Comparison of ENCODE assay signal across 1 cellular context in the genomic region with DNA sequence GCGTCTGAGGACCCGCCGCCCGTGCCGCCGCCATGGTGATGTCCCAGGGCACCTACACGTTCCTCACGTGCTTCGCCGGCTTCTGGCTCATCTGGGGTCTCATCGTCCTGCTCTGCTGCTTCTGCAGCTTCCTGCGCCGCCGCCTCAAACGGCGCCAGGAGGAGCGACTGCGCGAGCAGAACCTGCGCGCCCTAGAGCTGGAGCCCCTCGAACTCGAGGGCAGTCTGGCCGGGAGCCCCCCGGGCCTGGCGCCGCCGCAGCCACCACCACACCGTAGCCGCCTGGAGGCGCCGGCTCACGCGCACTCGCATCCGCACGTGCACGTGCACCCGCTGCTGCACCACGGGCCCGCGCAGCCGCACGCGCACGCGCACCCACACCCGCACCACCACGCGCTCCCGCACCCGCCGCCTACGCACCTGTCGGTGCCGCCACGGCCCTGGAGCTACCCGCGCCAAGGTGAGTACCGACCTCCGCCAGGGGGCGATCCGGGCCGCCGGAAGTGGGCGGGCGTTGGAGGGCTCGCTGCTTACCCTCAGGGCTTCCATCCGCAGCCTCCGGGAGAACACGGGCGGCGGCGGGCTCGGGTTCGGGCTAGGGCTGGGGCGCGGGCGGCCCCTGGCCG.
TF ChIP-seq lines count a peak whose summit lies in the region.

No MANE protein-coding gene starts in this region.

TF ChIP-seq in HEK293, 187 proteins besides CTCF, POLR2A, EP300 and RAD21 (continued from another document and continues in another):
- TF ChIP-seq ZNF548 (tag by site-specific recombination; IDR thresholded peaks at IDR 0.05): no peak
- TF ChIP-seq, protein P1, sequence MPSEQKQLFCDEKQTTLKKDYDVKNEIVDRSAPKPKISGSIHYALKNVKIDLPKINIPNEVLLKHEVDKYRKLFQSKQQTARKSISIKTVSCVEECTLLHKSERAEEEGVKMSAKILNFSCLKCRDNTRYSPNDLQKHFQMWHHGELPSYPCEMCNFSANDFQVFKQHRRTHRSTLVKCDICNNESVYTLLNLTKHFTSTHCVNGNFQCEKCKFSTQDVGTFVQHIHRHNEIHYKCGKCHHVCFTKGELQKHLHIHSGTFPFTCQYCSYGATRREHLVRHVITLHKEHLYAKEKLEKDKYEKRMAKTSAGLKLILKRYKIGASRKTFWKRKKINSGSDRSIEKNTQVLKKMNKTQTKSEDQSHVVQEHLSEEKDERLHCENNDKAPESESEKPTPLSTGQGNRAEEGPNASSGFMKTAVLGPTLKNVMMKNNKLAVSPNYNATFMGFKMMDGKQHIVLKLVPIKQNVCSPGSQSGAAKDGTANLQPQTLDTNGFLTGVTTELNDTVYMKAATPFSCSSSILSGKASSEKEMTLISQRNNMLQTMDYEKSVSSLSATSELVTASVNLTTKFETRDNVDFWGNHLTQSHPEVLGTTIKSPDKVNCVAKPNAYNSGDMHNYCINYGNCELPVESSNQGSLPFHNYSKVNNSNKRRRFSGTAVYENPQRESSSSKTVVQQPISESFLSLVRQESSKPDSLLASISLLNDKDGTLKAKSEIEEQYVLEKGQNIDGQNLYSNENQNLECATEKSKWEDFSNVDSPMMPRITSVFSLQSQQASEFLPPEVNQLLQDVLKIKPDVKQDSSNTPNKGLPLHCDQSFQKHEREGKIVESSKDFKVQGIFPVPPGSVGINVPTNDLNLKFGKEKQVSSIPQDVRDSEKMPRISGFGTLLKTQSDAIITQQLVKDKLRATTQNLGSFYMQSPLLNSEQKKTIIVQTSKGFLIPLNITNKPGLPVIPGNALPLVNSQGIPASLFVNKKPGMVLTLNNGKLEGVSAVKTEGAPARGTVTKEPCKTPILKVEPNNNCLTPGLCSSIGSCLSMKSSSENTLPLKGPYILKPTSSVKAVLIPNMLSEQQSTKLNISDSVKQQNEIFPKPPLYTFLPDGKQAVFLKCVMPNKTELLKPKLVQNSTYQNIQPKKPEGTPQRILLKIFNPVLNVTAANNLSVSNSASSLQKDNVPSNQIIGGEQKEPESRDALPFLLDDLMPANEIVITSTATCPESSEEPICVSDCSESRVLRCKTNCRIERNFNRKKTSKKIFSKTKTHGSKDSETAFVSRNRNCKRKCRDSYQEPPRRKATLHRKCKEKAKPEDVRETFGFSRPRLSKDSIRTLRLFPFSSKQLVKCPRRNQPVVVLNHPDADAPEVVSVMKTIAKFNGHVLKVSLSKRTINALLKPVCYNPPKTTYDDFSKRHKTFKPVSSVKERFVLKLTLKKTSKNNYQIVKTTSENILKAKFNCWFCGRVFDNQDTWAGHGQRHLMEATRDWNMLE (tag by site-specific recombination; conservative IDR thresholded peaks at IDR 0.05; ENCODE audit: low read depth): no peak
- TF ChIP-seq KLF1 (tag by site-specific recombination; IDR thresholded peaks at IDR 0.05): no peak
- TF ChIP-seq ZNF843 (tag by site-specific recombination; IDR thresholded peaks at IDR 0.05): no peak
- TF ChIP-seq ZSCAN16 (tag by site-specific recombination; IDR thresholded peaks at IDR 0.05): no peak
- 0 out of 2 replicates have a peak, but pooled peaks have one; percentile 58 for TF ChIP-seq KLF16 (tag by site-specific recombination; IDR thresholded peaks at IDR 0.05)
- TF ChIP-seq ZNF211 (tag by site-specific recombination; IDR thresholded peaks at IDR 0.05; ENCODE audit: low read depth): no peak
- TF ChIP-seq, protein P2, sequence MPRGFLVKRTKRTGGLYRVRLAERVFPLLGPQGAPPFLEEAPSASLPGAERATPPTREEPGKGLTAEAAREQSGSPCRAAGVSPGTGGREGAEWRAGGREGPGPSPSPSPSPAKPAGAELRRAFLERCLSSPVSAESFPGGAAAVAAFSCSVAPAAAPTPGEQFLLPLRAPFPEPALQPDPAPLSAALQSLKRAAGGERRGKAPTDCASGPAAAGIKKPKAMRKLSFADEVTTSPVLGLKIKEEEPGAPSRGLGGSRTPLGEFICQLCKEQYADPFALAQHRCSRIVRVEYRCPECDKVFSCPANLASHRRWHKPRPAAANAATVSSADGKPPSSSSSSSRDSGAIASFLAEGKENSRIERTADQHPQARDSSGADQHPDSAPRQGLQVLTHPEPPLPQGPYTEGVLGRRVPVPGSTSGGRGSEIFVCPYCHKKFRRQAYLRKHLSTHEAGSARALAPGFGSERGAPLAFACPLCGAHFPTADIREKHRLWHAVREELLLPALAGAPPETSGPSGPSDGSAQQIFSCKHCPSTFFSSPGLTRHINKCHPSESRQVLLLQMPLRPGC (tag by site-specific recombination; IDR thresholded peaks at IDR 0.05): no peak
- no peak for TF ChIP-seq ZNF19 (tag by site-specific recombination; IDR thresholded peaks at IDR 0.05; ENCODE audit: low read depth)
- TF ChIP-seq ZXDB (tag by site-specific recombination; IDR thresholded peaks at IDR 0.05): 0 out of 2 replicates have a peak, but pooled peaks have one; percentile 72
- TF ChIP-seq IKZF3 (tag by site-specific recombination; IDR thresholded peaks at IDR 0.05): peak; percentile 47; the same call in 1 of the 2 replicates
- TF ChIP-seq ZNF138 (tag by site-specific recombination; IDR thresholded peaks at IDR 0.05; ENCODE audit: borderline replicate concordance): no peak
- TF ChIP-seq, protein P3, sequence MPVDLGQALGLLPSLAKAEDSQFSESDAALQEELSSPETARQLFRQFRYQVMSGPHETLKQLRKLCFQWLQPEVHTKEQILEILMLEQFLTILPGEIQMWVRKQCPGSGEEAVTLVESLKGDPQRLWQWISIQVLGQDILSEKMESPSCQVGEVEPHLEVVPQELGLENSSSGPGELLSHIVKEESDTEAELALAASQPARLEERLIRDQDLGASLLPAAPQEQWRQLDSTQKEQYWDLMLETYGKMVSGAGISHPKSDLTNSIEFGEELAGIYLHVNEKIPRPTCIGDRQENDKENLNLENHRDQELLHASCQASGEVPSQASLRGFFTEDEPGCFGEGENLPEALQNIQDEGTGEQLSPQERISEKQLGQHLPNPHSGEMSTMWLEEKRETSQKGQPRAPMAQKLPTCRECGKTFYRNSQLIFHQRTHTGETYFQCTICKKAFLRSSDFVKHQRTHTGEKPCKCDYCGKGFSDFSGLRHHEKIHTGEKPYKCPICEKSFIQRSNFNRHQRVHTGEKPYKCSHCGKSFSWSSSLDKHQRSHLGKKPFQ (tag by site-specific recombination; IDR thresholded peaks at IDR 0.05): no peak
- TF ChIP-seq, protein P4, sequence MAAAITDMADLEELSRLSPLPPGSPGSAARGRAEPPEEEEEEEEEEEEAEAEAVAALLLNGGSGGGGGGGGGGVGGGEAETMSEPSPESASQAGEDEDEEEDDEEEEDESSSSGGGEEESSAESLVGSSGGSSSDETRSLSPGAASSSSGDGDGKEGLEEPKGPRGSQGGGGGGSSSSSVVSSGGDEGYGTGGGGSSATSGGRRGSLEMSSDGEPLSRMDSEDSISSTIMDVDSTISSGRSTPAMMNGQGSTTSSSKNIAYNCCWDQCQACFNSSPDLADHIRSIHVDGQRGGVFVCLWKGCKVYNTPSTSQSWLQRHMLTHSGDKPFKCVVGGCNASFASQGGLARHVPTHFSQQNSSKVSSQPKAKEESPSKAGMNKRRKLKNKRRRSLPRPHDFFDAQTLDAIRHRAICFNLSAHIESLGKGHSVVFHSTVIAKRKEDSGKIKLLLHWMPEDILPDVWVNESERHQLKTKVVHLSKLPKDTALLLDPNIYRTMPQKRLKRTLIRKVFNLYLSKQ (tag by site-specific recombination; IDR thresholded peaks at IDR 0.05; ENCODE audit: borderline replicate concordance): no peak
- no peak for TF ChIP-seq ZNF416 (tag by site-specific recombination; IDR thresholded peaks at IDR 0.05)
- no peak for TF ChIP-seq ZNF394 (tag by site-specific recombination; IDR thresholded peaks at IDR 0.05; ENCODE audit: borderline replicate concordance)
- TF ChIP-seq ZNF621 (tag by site-specific recombination; IDR thresholded peaks at IDR 0.05): no peak
- TF ChIP-seq, protein P5, sequence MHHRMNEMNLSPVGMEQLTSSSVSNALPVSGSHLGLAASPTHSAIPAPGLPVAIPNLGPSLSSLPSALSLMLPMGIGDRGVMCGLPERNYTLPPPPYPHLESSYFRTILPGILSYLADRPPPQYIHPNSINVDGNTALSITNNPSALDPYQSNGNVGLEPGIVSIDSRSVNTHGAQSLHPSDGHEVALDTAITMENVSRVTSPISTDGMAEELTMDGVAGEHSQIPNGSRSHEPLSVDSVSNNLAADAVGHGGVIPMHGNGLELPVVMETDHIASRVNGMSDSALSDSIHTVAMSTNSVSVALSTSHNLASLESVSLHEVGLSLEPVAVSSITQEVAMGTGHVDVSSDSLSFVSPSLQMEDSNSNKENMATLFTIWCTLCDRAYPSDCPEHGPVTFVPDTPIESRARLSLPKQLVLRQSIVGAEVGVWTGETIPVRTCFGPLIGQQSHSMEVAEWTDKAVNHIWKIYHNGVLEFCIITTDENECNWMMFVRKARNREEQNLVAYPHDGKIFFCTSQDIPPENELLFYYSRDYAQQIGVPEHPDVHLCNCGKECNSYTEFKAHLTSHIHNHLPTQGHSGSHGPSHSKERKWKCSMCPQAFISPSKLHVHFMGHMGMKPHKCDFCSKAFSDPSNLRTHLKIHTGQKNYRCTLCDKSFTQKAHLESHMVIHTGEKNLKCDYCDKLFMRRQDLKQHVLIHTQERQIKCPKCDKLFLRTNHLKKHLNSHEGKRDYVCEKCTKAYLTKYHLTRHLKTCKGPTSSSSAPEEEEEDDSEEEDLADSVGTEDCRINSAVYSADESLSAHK (tag by site-specific recombination; IDR thresholded peaks at IDR 0.05): no peak
- no peak for TF ChIP-seq OVOL3 (tag by site-specific recombination; IDR thresholded peaks at IDR 0.05)
- TF ChIP-seq ZBTB17 (tag by site-specific recombination; IDR thresholded peaks at IDR 0.05): peak; percentile 71; the same call in 1 of the 2 replicates
- TF ChIP-seq, protein P6, sequence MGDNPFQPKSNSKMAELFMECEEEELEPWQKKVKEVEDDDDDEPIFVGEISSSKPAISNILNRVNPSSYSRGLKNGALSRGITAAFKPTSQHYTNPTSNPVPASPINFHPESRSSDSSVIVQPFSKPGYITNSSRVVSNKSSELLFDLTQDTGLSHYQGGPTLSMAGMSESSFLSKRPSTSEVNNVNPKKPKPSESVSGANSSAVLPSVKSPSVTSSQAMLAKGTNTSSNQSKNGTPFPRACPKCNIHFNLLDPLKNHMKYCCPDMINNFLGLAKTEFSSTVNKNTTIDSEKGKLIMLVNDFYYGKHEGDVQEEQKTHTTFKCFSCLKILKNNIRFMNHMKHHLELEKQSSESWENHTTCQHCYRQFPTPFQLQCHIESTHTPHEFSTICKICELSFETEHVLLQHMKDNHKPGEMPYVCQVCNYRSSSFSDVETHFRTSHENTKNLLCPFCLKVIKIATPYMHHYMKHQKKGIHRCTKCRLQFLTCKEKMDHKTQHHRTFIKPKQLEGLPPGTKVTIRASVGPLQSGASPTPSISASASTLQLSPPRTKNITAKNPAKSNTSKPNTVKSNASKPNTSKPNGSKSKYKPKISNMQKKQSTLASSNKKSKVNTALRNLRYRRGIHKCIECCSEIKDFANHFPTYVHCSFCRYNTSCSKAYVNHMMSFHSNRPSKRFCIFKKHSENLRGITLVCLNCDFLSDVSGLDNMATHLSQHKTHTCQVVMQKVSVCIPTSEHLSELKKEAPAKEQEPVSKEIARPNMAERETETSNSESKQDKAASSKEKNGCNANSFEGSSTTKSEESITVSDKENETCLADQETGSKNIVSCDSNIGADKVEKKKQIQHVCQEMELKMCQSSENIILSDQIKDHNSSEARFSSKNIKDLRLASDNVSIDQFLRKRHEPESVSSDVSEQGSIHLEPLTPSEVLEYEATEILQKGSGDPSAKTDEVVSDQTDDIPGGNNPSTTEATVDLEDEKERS (tag by site-specific recombination; IDR thresholded peaks at IDR 0.05): no peak
- TF ChIP-seq GFI1B (tag by site-specific recombination; IDR thresholded peaks at IDR 0.05): no peak
- TF ChIP-seq HOXC10 (CRISPR knock-in tag; IDR thresholded peaks at IDR 0.05): no peak
- no peak for TF ChIP-seq ZNF776 (tag by site-specific recombination; IDR thresholded peaks at IDR 0.05; ENCODE audit: borderline replicate concordance)
- TF ChIP-seq, protein P7, sequence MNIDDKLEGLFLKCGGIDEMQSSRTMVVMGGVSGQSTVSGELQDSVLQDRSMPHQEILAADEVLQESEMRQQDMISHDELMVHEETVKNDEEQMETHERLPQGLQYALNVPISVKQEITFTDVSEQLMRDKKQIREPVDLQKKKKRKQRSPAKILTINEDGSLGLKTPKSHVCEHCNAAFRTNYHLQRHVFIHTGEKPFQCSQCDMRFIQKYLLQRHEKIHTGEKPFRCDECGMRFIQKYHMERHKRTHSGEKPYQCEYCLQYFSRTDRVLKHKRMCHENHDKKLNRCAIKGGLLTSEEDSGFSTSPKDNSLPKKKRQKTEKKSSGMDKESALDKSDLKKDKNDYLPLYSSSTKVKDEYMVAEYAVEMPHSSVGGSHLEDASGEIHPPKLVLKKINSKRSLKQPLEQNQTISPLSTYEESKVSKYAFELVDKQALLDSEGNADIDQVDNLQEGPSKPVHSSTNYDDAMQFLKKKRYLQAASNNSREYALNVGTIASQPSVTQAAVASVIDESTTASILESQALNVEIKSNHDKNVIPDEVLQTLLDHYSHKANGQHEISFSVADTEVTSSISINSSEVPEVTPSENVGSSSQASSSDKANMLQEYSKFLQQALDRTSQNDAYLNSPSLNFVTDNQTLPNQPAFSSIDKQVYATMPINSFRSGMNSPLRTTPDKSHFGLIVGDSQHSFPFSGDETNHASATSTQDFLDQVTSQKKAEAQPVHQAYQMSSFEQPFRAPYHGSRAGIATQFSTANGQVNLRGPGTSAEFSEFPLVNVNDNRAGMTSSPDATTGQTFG (tag by site-specific recombination; IDR thresholded peaks at IDR 0.05; ENCODE audit: borderline replicate concordance): no peak
- TF ChIP-seq PRDM1 (tag by site-specific recombination; IDR thresholded peaks at IDR 0.05): no peak
- TF ChIP-seq ZBTB8A (tag by site-specific recombination; IDR thresholded peaks at IDR 0.05): peak; percentile 99
- TF ChIP-seq ZNF10 (tag by site-specific recombination; IDR thresholded peaks at IDR 0.05): 0 out of 2 replicates have a peak, but pooled peaks have one; percentile 40
- TF ChIP-seq, protein P8, sequence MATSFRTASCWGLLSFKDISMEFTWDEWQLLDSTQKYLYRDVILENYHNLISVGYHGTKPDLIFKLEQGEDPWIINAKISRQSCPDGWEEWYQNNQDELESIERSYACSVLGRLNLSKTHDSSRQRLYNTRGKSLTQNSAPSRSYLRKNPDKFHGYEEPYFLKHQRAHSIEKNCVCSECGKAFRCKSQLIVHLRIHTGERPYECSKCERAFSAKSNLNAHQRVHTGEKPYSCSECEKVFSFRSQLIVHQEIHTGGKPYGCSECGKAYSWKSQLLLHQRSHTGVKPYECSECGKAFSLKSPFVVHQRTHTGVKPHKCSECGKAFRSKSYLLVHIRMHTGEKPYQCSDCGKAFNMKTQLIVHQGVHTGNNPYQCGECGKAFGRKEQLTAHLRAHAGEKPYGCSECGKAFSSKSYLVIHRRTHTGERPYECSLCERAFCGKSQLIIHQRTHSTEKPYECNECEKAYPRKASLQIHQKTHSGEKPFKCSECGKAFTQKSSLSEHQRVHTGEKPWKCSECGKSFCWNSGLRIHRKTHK (tag by site-specific recombination; IDR thresholded peaks at IDR 0.05): no peak
- TF ChIP-seq, protein P9, sequence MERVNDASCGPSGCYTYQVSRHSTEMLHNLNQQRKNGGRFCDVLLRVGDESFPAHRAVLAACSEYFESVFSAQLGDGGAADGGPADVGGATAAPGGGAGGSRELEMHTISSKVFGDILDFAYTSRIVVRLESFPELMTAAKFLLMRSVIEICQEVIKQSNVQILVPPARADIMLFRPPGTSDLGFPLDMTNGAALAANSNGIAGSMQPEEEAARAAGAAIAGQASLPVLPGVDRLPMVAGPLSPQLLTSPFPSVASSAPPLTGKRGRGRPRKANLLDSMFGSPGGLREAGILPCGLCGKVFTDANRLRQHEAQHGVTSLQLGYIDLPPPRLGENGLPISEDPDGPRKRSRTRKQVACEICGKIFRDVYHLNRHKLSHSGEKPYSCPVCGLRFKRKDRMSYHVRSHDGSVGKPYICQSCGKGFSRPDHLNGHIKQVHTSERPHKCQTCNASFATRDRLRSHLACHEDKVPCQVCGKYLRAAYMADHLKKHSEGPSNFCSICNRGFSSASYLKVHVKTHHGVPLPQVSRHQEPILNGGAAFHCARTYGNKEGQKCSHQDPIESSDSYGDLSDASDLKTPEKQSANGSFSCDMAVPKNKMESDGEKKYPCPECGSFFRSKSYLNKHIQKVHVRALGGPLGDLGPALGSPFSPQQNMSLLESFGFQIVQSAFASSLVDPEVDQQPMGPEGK (tag by site-specific recombination; IDR thresholded peaks at IDR 0.05): peak; percentile 83
